Comparison of ENCODE assay signal across 8 cellular contexts in genomic region chr2:177551989-177552413, GRCh38.
A peak's percentile ranks its signal among the peaks of the same experiment; 100 is the strongest.
DNase-seq lines count a peak whose midpoint lies in the region; TF ChIP-seq lines count a peak whose summit lies in the region.

No MANE protein-coding gene starts in this region.

- DNase-seq in Caki2 (ENCODE audit: low read depth) (peak; percentile 48), LHCN-M2 (ENCODE audit: low read depth) (peak; percentile 35), brain microvascular endothelial cell (no peak), kidney tubule cell (ENCODE audit: low spot score) (peak; percentile 28), HPDE6-E6E7 (ENCODE audit: extremely low spot score) (no peak), SW480 (ENCODE audit: low spot score) (no peak), ACHN (no peak)

- H3K27ac ChIP-seq in brain microvascular endothelial cell (no peak overlapping the region), subcutaneous abdominal adipose tissue (ENCODE audit: low read depth, low read length) (peak overlapping the region; percentile 96)

- no peaks in the 10 kb centered on the region for H3K36me3 ChIP-seq in brain microvascular endothelial cell (replicated peaks)
- H3K36me3 ChIP-seq in subcutaneous abdominal adipose tissue (ENCODE audit: control insufficient read depth in 5 of 5, insufficient read depth in 5 of 5, low read length in 5 of 5): no peaks in the 10 kb centered on the region

- H3K4me1 ChIP-seq in subcutaneous abdominal adipose tissue (ENCODE audit: control insufficient read depth in 5 of 5, insufficient read depth in 5 of 5, low read length in 5 of 5): peaks cover 0 to 16% (median 15%) of the 10 kb centered on the region in 5 donors

- H3K9ac ChIP-seq in subcutaneous abdominal adipose tissue (ENCODE audit: low read length in 5 of 5): peak overlapping the region in 4 of 5 donors; percentile 86 to 97 (median 91)

- no peak for TF ChIP-seq CTCF in brain microvascular endothelial cell (IDR thresholded peaks at IDR 0.05; ENCODE audit: low read depth, low read length, missing control alignments)

- in situ Hi-C loops in Caki2 (cut with HindIII; ENCODE audit: low pct_unique_long_range_greater_than_20kb, low sequenced_read_pairs): no loop called here
- in situ Hi-C loops in brain microvascular endothelial cell (cut with HindIII; ENCODE audit: low pct_ligation_motif_present, low sequenced_read_pairs): no loop called here
- in situ Hi-C loops in ACHN (cut with HindIII; ENCODE audit: low pct_ligation_motif_present, low pct_unique_long_range_greater_than_20kb, low sequenced_read_pairs): no loop called here

- H3K9me3 ChIP-seq in subcutaneous abdominal adipose tissue (ENCODE audit: control insufficient read depth in 5 of 5, low read length in 5 of 5): no peaks in the 10 kb centered on the region

- H3K4me3 ChIP-seq in brain microvascular endothelial cell (ENCODE audit: low read depth, low read length): peak overlapping the region; percentile 92
- H3K4me3 ChIP-seq in subcutaneous abdominal adipose tissue (ENCODE audit: low read depth in 1 of 5, low read length in 5 of 5): peak overlapping the region; percentile 70 to 98 (median 93)

- H3K27me3 ChIP-seq in brain microvascular endothelial cell (replicated peaks) (no peaks in the 10 kb centered on the region), subcutaneous abdominal adipose tissue (ENCODE audit: control insufficient read depth in 5 of 5, insufficient read depth in 4 of 5, low read length in 5 of 5) (no peaks in the 10 kb centered on the region)

Comparison
In these comparisons a context has a peak if more than half of its experiments do, and no peak if none do; other contexts are left out.
1. DNase-seq: peak in Caki2 (single experiment), LHCN-M2 (single experiment) and kidney tubule cell (single experiment); none in brain microvascular endothelial cell (single experiment), HPDE6-E6E7 (single experiment), SW480 (single experiment) and ACHN (single experiment).